8 cellular contexts compared by ENCODE assay signal in the genomic region with DNA sequence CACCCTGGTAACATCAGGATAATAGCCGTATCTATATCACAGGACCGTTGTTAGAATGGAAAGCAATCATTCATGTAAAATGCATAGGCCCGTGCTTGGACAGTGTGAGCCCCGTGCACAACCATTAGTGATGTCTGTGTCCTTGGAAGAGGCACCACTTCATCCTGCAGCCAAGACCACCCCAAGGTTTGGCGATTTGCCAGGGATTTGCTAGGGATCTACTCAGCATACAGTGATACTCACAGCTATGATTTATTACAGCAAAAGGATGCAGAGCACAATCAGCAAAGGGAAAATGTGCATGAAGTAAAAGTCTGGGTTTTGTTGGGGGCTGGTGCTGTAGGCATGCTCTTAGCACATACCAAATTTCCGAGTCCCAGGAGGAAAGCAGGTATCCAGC.
DNase-seq lines count a peak whose midpoint lies in the region; FAIRE-seq and TF ChIP-seq lines count a peak whose summit lies in the region.
"Not testable (repeated sequence)": the region's sequence is repeated elsewhere in the genome, so short reads cannot be mapped to it uniquely, and the experiment has no call there.

No MANE protein-coding gene starts in this region.

- FAIRE-seq in HTR-8/SVneo (lab: Jason Lieb, UNC) (peak; percentile 96), bronchial epithelial cell (lab: Jason Lieb, UNC) (peak; percentile 93), urothelium cell line (lab: Jason Lieb, UNC) (peak; percentile 92)

- H3K27ac ChIP-seq in SJCRH30 = not testable (repeated sequence)

- peaks cover 13% of the 10 kb centered on the region; the same call in 1 of the 2 replicates for H3K4me1 ChIP-seq in SJCRH30

- not testable (repeated sequence) for H3K27me3 ChIP-seq in SJCRH30; bronchial epithelial cell (ENCODE audit: control insufficient read depth, insufficient read depth, low read length)

- not testable (repeated sequence) for TF ChIP-seq CTCF in bronchial epithelial cell (IDR thresholded peaks at IDR 0.05; ENCODE audit: insufficient read depth, low read length, severe bottlenecking)

- peak; percentile 8 for DNase-seq in COR-L47 (lab: John Stamatoyannopoulos, UW)
- not testable (repeated sequence) for DNase-seq in HTR-8/SVneo (ENCODE audit: insufficient read length, low spot score); bronchial epithelial cell (ENCODE audit: low read depth); urothelium cell line (ENCODE audit: low spot score)
- peak; percentile 10 for DNase-seq in NCI-H2227 (lab: John Stamatoyannopoulos, UW; ENCODE audit: unreplicated experiment)
- peak; percentile 25 for DNase-seq in NCI-H69 (lab: John Stamatoyannopoulos, UW)
- peak; percentile 76 to 89 for DNase-seq in SJCRH30
- peak; percentile 47 for DNase-seq in left kidney (ENCODE audit: low read depth, low spot score)

- H3K9me3 ChIP-seq in SJCRH30 (replicated peaks) = peaks cover 11% of the 10 kb centered on the region; the same call in 1 of the 2 replicates

- H3K4me3 ChIP-seq in SJCRH30; bronchial epithelial cell (ENCODE audit: low read depth, low read length): not testable (repeated sequence)

- not testable (repeated sequence) for H3K36me3 ChIP-seq in SJCRH30; bronchial epithelial cell (ENCODE audit: control insufficient read depth, insufficient read depth, low read length)
